1 cellular context compared by ENCODE assay signal in genomic region chr5:177371120-177371537, GRCh38.
TF ChIP-seq lines count a peak whose summit lies in the region.

No MANE protein-coding gene starts in this region.

TF ChIP-seq in H1, 55 proteins besides CTCF, POLR2A, EP300 and RAD21:
- TF ChIP-seq JUND (IDR thresholded peaks at IDR 0.05; ENCODE audit: low read length): no peak
- no peak for TF ChIP-seq EZH2 (IDR thresholded peaks at IDR 0.05; ENCODE audit: low read depth, low read length, severe bottlenecking)
- peak; percentile 36 for TF ChIP-seq KDM4A (IDR thresholded peaks at IDR 0.05; ENCODE audit: low read depth, low read length, severe bottlenecking)
- TF ChIP-seq SIX5 (IDR thresholded peaks at IDR 0.05; ENCODE audit: low read depth, low read length): no peak
- 0 out of 2 replicates have a peak, but pooled peaks have one; percentile 21 for TF ChIP-seq RBBP5 (IDR thresholded peaks at IDR 0.05; ENCODE audit: borderline replicate concordance, low read depth, low read length)
- 0 out of 2 replicates have a peak, but pooled peaks have one; percentile 21 for TF ChIP-seq PHF8 (conservative IDR thresholded peaks at IDR 0.05; ENCODE audit: low read depth, low read length)
- 0 out of 4 replicates have a peak, but pooled peaks of 1 of the 2 experiments have one; percentile 31 for TF ChIP-seq HDAC2 (IDR thresholded peaks at IDR 0.05; ENCODE audit: borderline replicate concordance in 1 of 2, low read depth in 2 of 2, low read length in 2 of 2)
- no peak for TF ChIP-seq CHD2 (IDR thresholded peaks at IDR 0.05; ENCODE audit: low read length)
- no peak for TF ChIP-seq HDAC6 (IDR thresholded peaks at IDR 0.05; ENCODE audit: low read depth, low read length)
- TF ChIP-seq USF2 (IDR thresholded peaks at IDR 0.05; ENCODE audit: low read length): no peak
- TF ChIP-seq RFX5 (IDR thresholded peaks at IDR 0.05; ENCODE audit: borderline replicate concordance, low read depth, low read length): no peak
